In genomic region chr10:90930070-90930837, GRCh38 we compare ENCODE assay signal across 1 cellular context.
TF ChIP-seq lines count a peak whose summit lies in the region.

No MANE protein-coding gene starts in this region.

TF ChIP-seq in H1, 55 proteins besides CTCF, POLR2A, EP300 and RAD21 (continued from another document):
- TF ChIP-seq CHD7 (IDR thresholded peaks at IDR 0.05; ENCODE audit: insufficient replicate concordance, low read length), result peak; percentile 48
TF ChIP-seq in H1: peak in this region for 4.
